In genomic region chr15:75203017-75203907, GRCh38 we compare ENCODE assay signal across 8 cellular contexts. TPM values are rescaled to one million over a fixed set of nuclear protein-coding genes. Genes with fewer than 3 reads are reported as not detected.
DNase-seq lines count a peak whose midpoint lies in the region; ATAC-seq and TF ChIP-seq lines count a peak whose summit lies in the region.

No MANE protein-coding gene starts in this region.

- H3K4me1 ChIP-seq in muscle layer of colon (ENCODE audit: insufficient read depth, low read length) = peaks cover 30% of the 10 kb centered on the region

- no peaks in the 10 kb centered on the region for H3K9me3 ChIP-seq in muscle layer of colon (ENCODE audit: low read length)

- no peak for ATAC-seq in GM18861 (IDR thresholded peaks at IDR 0.05; ENCODE audit: unreplicated experiment)
- ATAC-seq in GM21619 (IDR thresholded peaks at IDR 0.05; ENCODE audit: unreplicated experiment) = no peak
- no peak for ATAC-seq in GM21723 (IDR thresholded peaks at IDR 0.05; ENCODE audit: unreplicated experiment)
- ATAC-seq in HG02840 (IDR thresholded peaks at IDR 0.05; ENCODE audit: low FRiP score, unreplicated experiment) = no peak

- CTCF ChIA-PET in BJ (lab: Yijun Ruan, JAX) = interaction anchor here (1.0 to 14.6 kb wide), 8 partner anchors 17 to 175 kb away, joined by 3 to 237 read pairs (median 4); partner anchors contain the start of gene PPCDC

- H3K27me3 Mint-ChIP-seq in chondrocyte (ENCODE audit: low read depth) = peaks cover 2% of the 10 kb centered on the region

- H3K9ac ChIP-seq in muscle layer of colon (ENCODE audit: low read length) = peak overlapping the region; percentile 75

- peaks cover 4% of the 10 kb centered on the region for H3K36me3 Mint-ChIP-seq in chondrocyte (ENCODE audit: low read depth)

- no peaks in the 10 kb centered on the region for H3K9me3 Mint-ChIP-seq in chondrocyte (ENCODE audit: low read depth)

- H3K27me3 ChIP-seq in BJ (ENCODE audit: control insufficient read depth, insufficient read depth, low read length) (peaks cover 12% of the 10 kb centered on the region), muscle layer of colon (ENCODE audit: control insufficient read depth in 1 of 2, insufficient read depth in 2 of 2, low read length in 2 of 2) (no peaks in the 10 kb centered on the region)

- DNase-seq in BJ (ENCODE audit: low read depth) (no peak), M059J (ENCODE audit: low read depth) (peak; percentile 27), chondrocyte (ENCODE audit: low spot score) (no peak)

- POLR2A ChIA-PET in BJ (lab: Charles Lee) = no interaction called here

- H3K36me3 ChIP-seq in BJ (ENCODE audit: control insufficient read depth, insufficient read depth, low read length) (peaks cover 15% of the 10 kb centered on the region), muscle layer of colon (ENCODE audit: insufficient read depth, low read length) (peaks cover 8% of the 10 kb centered on the region)

- peak overlapping the region; percentile 67 for H3K27ac ChIP-seq in muscle layer of colon (ENCODE audit: low read depth, low read length)

- peak overlapping the region; percentile 97 for H3K27ac Mint-ChIP-seq in chondrocyte (ENCODE audit: unreplicated experiment)

- TF ChIP-seq CTCF in BJ (IDR thresholded peaks at IDR 0.05; ENCODE audit: insufficient read depth, low read depth, low read length) = no peak
- TF ChIP-seq CTCF in chondrocyte (IDR thresholded peaks at IDR 0.05) = no peak

- H3K4me3 Mint-ChIP-seq in chondrocyte (ENCODE audit: unreplicated experiment) = peak overlapping the region; percentile 83

- H3K4me3 ChIP-seq in BJ (ENCODE audit: low read depth, low read length) = peak overlapping the region; percentile 95
- H3K4me3 ChIP-seq in muscle layer of colon (ENCODE audit: low read depth in 1 of 2, low read length in 2 of 2) = peak overlapping the region; percentile 69 to 92

- H3K4me1 Mint-ChIP-seq in chondrocyte (ENCODE audit: low read depth) = peaks cover 34% of the 10 kb centered on the region

RNA-seq across cellular contexts. Expression of gene C15orf39, which starts 1.6 kb away (rescaled TPM):
- polyA plus RNA-seq in BJ (2011; rRNA removed) = 2.5 and 4.5 TPM in 2 replicates
- 7.0 and 7.7 TPM in 2 replicates for polyA minus RNA-seq in BJ (2011; rRNA and poly(A)+ RNA removed)
- total RNA-seq in M059J (2014; rRNA removed; shearing (Covaris generic)) = 8.5 and 11.5 TPM in 2 replicates
- total RNA-seq in chondrocyte = 12.2 to 33.4 TPM (median 32.9 TPM) in 3 replicates

RNA-seq across cellular contexts. Expression of gene GOLGA6C, which starts 54.9 kb away (rescaled TPM):
- polyA plus RNA-seq in BJ (2011; rRNA removed) = not detected in 2 replicates
- polyA minus RNA-seq in BJ (2011; rRNA and poly(A)+ RNA removed) = not detected in 2 replicates
- not detected in 2 replicates for total RNA-seq in M059J (2014; rRNA removed; shearing (Covaris generic))
- not detected in 3 replicates for total RNA-seq in chondrocyte
